ENCODE assay signal across 13 cellular contexts in genomic region chr16:12078405-12079245, GRCh38.
A peak's percentile ranks its signal among the peaks of the same experiment; 100 is the strongest.
DNase-seq lines count a peak whose midpoint lies in the region; ATAC-seq and TF ChIP-seq lines count a peak whose summit lies in the region.
"Had no signal": no experiment of that assay in that cellular context is flagged by ENCODE, and none has a peak within 500 bp of the region (broad histone marks: within the 10 kb centered on the region; RNA-seq: fewer than 3 reads in every experiment).

No MANE protein-coding gene starts in this region.

- H3K36me3 Mint-ChIP-seq in CD8-positive, alpha-beta T cell: peaks cover 23% of the 10 kb centered on the region
- peaks cover 32% of the 10 kb centered on the region for H3K36me3 Mint-ChIP-seq in activated naive CD8-positive, alpha-beta T cell treated with anti-CD3 and anti-CD28 coated beads for 36 hours
- peaks cover 4 to 42% (median 23%) of the 10 kb centered on the region in 5 donors for H3K36me3 Mint-ChIP-seq in naive thymus-derived CD4-positive, alpha-beta T cell

- H3K27me3 ChIP-seq in BLaER1 treated with 17β-estradiol and CSF1 and Interleukin-3, amounts not matched to agents 10 nM and 100 nM: no peaks in the 10 kb centered on the region
- no peaks in the 10 kb centered on the region for H3K27me3 ChIP-seq in CD8-positive, alpha-beta T cell (ENCODE audit: insufficient read depth, low read length)
- H3K27me3 ChIP-seq in naive thymus-derived CD4-positive, alpha-beta T cell (ENCODE audit: control insufficient read depth in 2 of 2, insufficient read depth in 2 of 2, low read length in 2 of 2): no peaks in the 10 kb centered on the region
- H3K27me3 ChIP-seq: SJSA1, testis had no signal

- H4K20me1 ChIP-seq in BLaER1 treated with 17β-estradiol and CSF1 and Interleukin-3, amounts not matched to agents 10 nM and 100 nM: peaks cover 0 to 14% (median 0%) of the 10 kb centered on the region in 11 experiments; a peak in 1 of 22 replicates

- H3K4me1 Mint-ChIP-seq in CD8-positive, alpha-beta T cell (ENCODE audit: low read depth): peaks cover 80% of the 10 kb centered on the region
- peaks cover 65% of the 10 kb centered on the region for H3K4me1 Mint-ChIP-seq in activated naive CD8-positive, alpha-beta T cell treated with anti-CD3 and anti-CD28 coated beads for 36 hours
- H3K4me1 Mint-ChIP-seq in naive thymus-derived CD4-positive, alpha-beta T cell: peaks cover 34 to 93% (median 77%) of the 10 kb centered on the region in 7 donors

- H3K4me3 Mint-ChIP-seq in CD8-positive, alpha-beta T cell: peak overlapping the region; percentile 65
- no peak overlapping the region for H3K4me3 Mint-ChIP-seq in activated naive CD8-positive, alpha-beta T cell treated with anti-CD3 and anti-CD28 coated beads for 36 hours
- H3K4me3 Mint-ChIP-seq in naive thymus-derived CD4-positive, alpha-beta T cell: peak overlapping the region; percentile 54 to 94 (median 78)

- ATAC-seq in CD8-positive, alpha-beta T cell: peak; percentile 14
- peak; percentile 32 for ATAC-seq in naive thymus-derived CD4-positive, alpha-beta T cell
- ATAC-seq in omental fat pad (ENCODE audit: low FRiP score): no peak

- no peak overlapping the region for H3K9ac ChIP-seq in BLaER1 treated with 17β-estradiol and CSF1 and Interleukin-3, amounts not matched to agents 10 nM and 100 nM
- H3K9ac ChIP-seq: parathyroid adenoma had no signal

- H3K9me3 ChIP-seq in BLaER1 treated with 17β-estradiol and CSF1 and Interleukin-3, amounts not matched to agents 10 nM and 100 nM (replicated peaks in 1 of 11): peaks cover 0 to 7% (median 0%) of the 10 kb centered on the region in 11 experiments; a peak in 1 of 22 replicates
- H3K9me3 ChIP-seq in CD8-positive, alpha-beta T cell (ENCODE audit: low read length): no peaks in the 10 kb centered on the region
- peaks cover 0 to 7% (median 0%) of the 10 kb centered on the region in 3 experiments for H3K9me3 ChIP-seq in naive thymus-derived CD4-positive, alpha-beta T cell (ENCODE audit: control insufficient read depth in 2 of 3, low read length in 3 of 3)
- H3K9me3 ChIP-seq: SJSA1, testis had no signal

- H3K27ac ChIP-seq in BLaER1 treated with 17β-estradiol and CSF1 and Interleukin-3, amounts not matched to agents 10 nM and 100 nM: no peak overlapping the region; a peak in 2 of 22 replicates
- H3K27ac ChIP-seq in CD8-positive, alpha-beta T cell (ENCODE audit: low read depth, low read length): peak overlapping the region; percentile 55
- peak overlapping the region; percentile 84 for H3K27ac ChIP-seq in naive thymus-derived CD4-positive, alpha-beta T cell (ENCODE audit: low read depth, low read length)
- H3K27ac ChIP-seq: parathyroid adenoma, SJSA1, testis had no signal

- H3K36me3 ChIP-seq in BLaER1 treated with 17β-estradiol and CSF1 and Interleukin-3, amounts not matched to agents 10 nM and 100 nM: peaks cover 0 to 56% (median 13%) of the 10 kb centered on the region in 11 experiments; a peak in 11 of 22 replicates
- no peaks in the 10 kb centered on the region for H3K36me3 ChIP-seq in CD8-positive, alpha-beta T cell (ENCODE audit: insufficient read depth, low read length)
- no peaks in the 10 kb centered on the region for H3K36me3 ChIP-seq in naive thymus-derived CD4-positive, alpha-beta T cell (ENCODE audit: control insufficient read depth in 2 of 3, insufficient read depth in 3 of 3, low read length in 3 of 3)
- H3K36me3 ChIP-seq: SJSA1 had no signal

- peak overlapping the region in 8 of 11 experiments; percentile 55 to 84 (median 72); a peak in 9 of 22 replicates for H3K4me2 ChIP-seq in BLaER1 treated with 17β-estradiol and CSF1 and Interleukin-3, amounts not matched to agents 10 nM and 100 nM

- POLR2A ChIA-PET in CD8-positive, alpha-beta T cell (lab: Charles Lee): interaction anchor here (0.8 to 3.1 kb wide), 3 partner anchors 11 to 315 kb away, joined by 3 to 8 read pairs (median 4); no protein-coding TSS in a partner anchor
- POLR2A ChIA-PET in naive thymus-derived CD4-positive, alpha-beta T cell (lab: Charles Lee): interaction anchor here (0.7 to 5.1 kb wide), 6 partner anchors 9 to 336 kb away, joined by 3 to 33 read pairs (median 6); partner anchors contain the start of gene TXNDC11

- intact Hi-C loops in CD8-positive, alpha-beta T cell (cut with DNase I, micrococcal nuclease): loop anchor here in 1 of 2 experiments (5.0 kb wide), 3 partner anchors 101 to 1336 kb away; partner anchors contain the start of genes CLEC16A, DEXI, NUBP1 and SNX29
- intact Hi-C loops in naive thymus-derived CD4-positive, alpha-beta T cell (cut with micrococcal nuclease): loop anchor here (1.0 to 5.0 kb wide), 4 partner anchors 11 to 724 kb away; partner anchors contain the start of genes CPPED1 (in 1 of the 2), GSPT1 (in 1 of the 2) and ZC3H7A (in 1 of the 2)

- peak in 2 of 7 experiments; percentile 25 to 51 for DNase-seq in CD8-positive, alpha-beta T cell
- DNase-seq in activated naive CD8-positive, alpha-beta T cell treated with anti-CD3 and anti-CD28 coated beads for 36 hours: no peak
- peak in 6 of 9 donors; percentile 34 to 64 (median 48) for DNase-seq in naive thymus-derived CD4-positive, alpha-beta T cell
- no peak for DNase-seq in iPS-NIHi11 (ENCODE audit: low spot score)
- DNase-seq in NCI-H146 treated with DMSO at 0.1 percent for 48 hours (lab: John Stamatoyannopoulos, UW; ENCODE audit: unreplicated experiment): no peak
- DNase-seq in omental fat pad (ENCODE audit: low spot score): no peak
- DNase-seq: NCI-H1092 treated with DMSO at 0.1 percent for 48 hours; NCI-H2227 treated with DMSO at 0.1 percent for 48 hours; stimulated activated CD4-positive, alpha-beta T cell treated with anti-CD3 and anti-CD28 coated beads, Interleukin-12 subunit alpha, Interleukin-12 subunit beta, amount 100 ng/mL, for 4 hours; testis had no signal

- CTCF ChIA-PET in CD8-positive, alpha-beta T cell (lab: Charles Lee): interaction anchor here (0.5 to 11.5 kb wide), 6 partner anchors 11 to 725 kb away, joined by 3 to 120 read pairs (median 4); partner anchors contain the start of gene CPPED1
- CTCF ChIA-PET in naive thymus-derived CD4-positive, alpha-beta T cell (lab: Charles Lee): interaction anchor here (0.7 to 3.0 kb wide), 4 partner anchors 9 to 64 kb away, joined by 3 to 16 read pairs (median 4); no protein-coding TSS in a partner anchor

- no peaks in the 10 kb centered on the region for H3K27me3 Mint-ChIP-seq in CD8-positive, alpha-beta T cell (ENCODE audit: low read depth)
- H3K27me3 Mint-ChIP-seq in activated naive CD8-positive, alpha-beta T cell treated with anti-CD3 and anti-CD28 coated beads for 36 hours: no peaks in the 10 kb centered on the region
- no peaks in the 10 kb centered on the region for H3K27me3 Mint-ChIP-seq in naive thymus-derived CD4-positive, alpha-beta T cell

- no peak overlapping the region for H3K4me3 ChIP-seq in BLaER1 treated with 17β-estradiol and CSF1 and Interleukin-3, amounts not matched to agents 10 nM and 100 nM
- H3K4me3 ChIP-seq in CD8-positive, alpha-beta T cell (ENCODE audit: low read depth, low read length): no peak overlapping the region
- H3K4me3 ChIP-seq in naive thymus-derived CD4-positive, alpha-beta T cell (ENCODE audit: low read length): no peak overlapping the region
- H3K4me3 ChIP-seq: SJSA1, testis had no signal

- peak overlapping the region; percentile 93 for H3K27ac Mint-ChIP-seq in CD8-positive, alpha-beta T cell
- peak overlapping the region; percentile 97 for H3K27ac Mint-ChIP-seq in activated naive CD8-positive, alpha-beta T cell treated with anti-CD3 and anti-CD28 coated beads for 36 hours
- H3K27ac Mint-ChIP-seq in naive thymus-derived CD4-positive, alpha-beta T cell: peak overlapping the region; percentile 88 to 97 (median 96)

- H3K4me1 ChIP-seq in BLaER1 treated with 17β-estradiol and CSF1 and Interleukin-3, amounts not matched to agents 10 nM and 100 nM: peaks cover 23 to 69% (median 42%) of the 10 kb centered on the region in 10 experiments
- H3K4me1 ChIP-seq in CD8-positive, alpha-beta T cell (ENCODE audit: insufficient read depth, low read length): peaks cover 72% of the 10 kb centered on the region
- peaks cover 40 to 66% of the 10 kb centered on the region in 2 donors for H3K4me1 ChIP-seq in naive thymus-derived CD4-positive, alpha-beta T cell (ENCODE audit: control insufficient read depth in 2 of 2, insufficient read depth in 2 of 2, low read length in 2 of 2)
- H3K4me1 ChIP-seq: parathyroid adenoma, testis had no signal

- peaks cover 2% of the 10 kb centered on the region for H3K9me3 Mint-ChIP-seq in CD8-positive, alpha-beta T cell
- H3K9me3 Mint-ChIP-seq in activated naive CD8-positive, alpha-beta T cell treated with anti-CD3 and anti-CD28 coated beads for 36 hours: peaks cover 8% of the 10 kb centered on the region
- H3K9me3 Mint-ChIP-seq in naive thymus-derived CD4-positive, alpha-beta T cell: peaks cover 0 to 45% (median 21%) of the 10 kb centered on the region in 11 donors

- no peak for TF ChIP-seq CTCF in CD8-positive, alpha-beta T cell (IDR thresholded peaks at IDR 0.05)
- TF ChIP-seq CTCF in omental fat pad (IDR thresholded peaks at IDR 0.05): no peak

Comparison
In these comparisons a context has a peak if more than half of its experiments do, and no peak if none do; other contexts are left out.
1. H3K27ac ChIP-seq: peak in CD8-positive, alpha-beta T cell (single experiment) and naive thymus-derived CD4-positive, alpha-beta T cell (single experiment); none in BLaER1 treated with 17β-estradiol and CSF1 and Interleukin-3, amounts not matched to agents 10 nM and 100 nM (0 of 11).
2. DNase-seq: peak in naive thymus-derived CD4-positive, alpha-beta T cell (6 of 9); none in activated naive CD8-positive, alpha-beta T cell treated with anti-CD3 and anti-CD28 coated beads for 36 hours (single experiment), iPS-NIHi11 (single experiment), NCI-H146 treated with DMSO at 0.1 percent for 48 hours (single experiment) and omental fat pad (single experiment).
3. Peak in every context shown above with its lines, with median percentiles within 50 percentile points of each other: H3K27ac Mint-ChIP-seq.